Comparison of ENCODE assay signal across 8 cellular contexts in the genomic region with DNA sequence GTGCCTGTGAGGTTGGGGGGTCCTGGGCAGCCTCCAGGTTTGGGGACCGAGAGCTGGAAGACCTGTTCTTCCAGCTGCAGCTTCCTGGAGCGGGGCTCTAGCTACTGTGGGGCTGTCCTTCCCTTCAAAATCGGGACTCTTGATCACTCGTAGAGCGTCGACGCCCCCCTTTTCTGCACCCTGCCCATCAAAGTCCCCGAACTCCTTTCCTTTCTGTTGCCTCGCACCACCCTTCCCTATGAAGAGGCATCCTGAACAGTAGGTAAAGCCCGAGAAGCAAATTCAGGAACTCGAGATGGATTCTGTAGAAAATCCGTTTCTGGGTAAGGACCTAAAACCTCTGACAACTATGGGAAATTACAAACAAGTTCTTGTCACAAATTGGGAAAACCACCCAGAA. TPM values are rescaled to one million over a fixed set of nuclear protein-coding genes. Genes with fewer than 3 reads are reported as not detected.
DNase-seq lines count a peak whose midpoint lies in the region; ATAC-seq and TF ChIP-seq lines count a peak whose summit lies in the region.

No MANE protein-coding gene starts in this region.

- DNase-seq in HCT116 (ENCODE audit: low read depth, low spot score) (no peak), iPS DF 6.9 (ENCODE audit: low read depth, low spot score) (no peak), smooth muscle cell (lab: John Stamatoyannopoulos, UW; ENCODE audit: unreplicated experiment) (no peak), DMS79 (lab: John Stamatoyannopoulos, UW) (no peak), NCI-H128 (lab: John Stamatoyannopoulos, UW; ENCODE audit: unreplicated experiment) (no peak), HPDE6-E6E7 (ENCODE audit: extremely low spot score) (no peak)
- no peak for DNase-seq in activated T-helper 1 cell treated with anti-CD3 and anti-CD28 coated beads, Interleukin-12 subunit alpha, Interleukin-12 subunit beta, Interleukin-2, Interleukin-4 antibody, amounts not matched to agents 30 ng/mL and 10 ng/mL and 1 ng/mL, durations not matched to agents 14 hours and 24 hours and 36 hours (ENCODE audit: low spot score)
- no peak for DNase-seq in stimulated activated CD4-positive, alpha-beta T cell treated with anti-CD3 and anti-CD28 coated beads, Interleukin-4, amount 100 ng/mL, for 24 hours

- TF ChIP-seq RAD21 in HCT116 (IDR thresholded peaks at IDR 0.05; ENCODE audit: low read depth), result no peak

- no peaks in the 10 kb centered on the region for H3F3A ChIP-seq in smooth muscle cell (ENCODE audit: low read depth)

- H3K79me2 ChIP-seq in HCT116 (ENCODE audit: insufficient read depth, low read length), result peaks cover 44% of the 10 kb centered on the region
- H3K79me2 ChIP-seq in smooth muscle cell (ENCODE audit: low read depth), result peaks cover 51% of the 10 kb centered on the region

- H3K27ac ChIP-seq in HCT116 (ENCODE audit: low read depth, low read length), result peak overlapping the region; percentile 78
- no peak overlapping the region for H3K27ac ChIP-seq in iPS DF 6.9 (ENCODE audit: low read length)
- H3K27ac ChIP-seq in smooth muscle cell (ENCODE audit: low read depth), result peak overlapping the region; percentile 96

- H3K4me2 ChIP-seq in HCT116 (ENCODE audit: low read length) (peak overlapping the region; percentile 78), smooth muscle cell (peak overlapping the region; percentile 98)

- intact Hi-C loops in HCT116 (cut with micrococcal nuclease), result no loop called here
- intact Hi-C loops in activated T-helper 1 cell treated with anti-CD3 and anti-CD28 coated beads, Interleukin-12 subunit alpha, Interleukin-12 subunit beta, Interleukin-2, Interleukin-4 antibody, amounts not matched to agents 30 ng/mL and 10 ng/mL and 1 ng/mL, durations not matched to agents 14 hours and 24 hours and 36 hours (cut with micrococcal nuclease), result loop anchor here (1.0 to 5.0 kb wide), 10 partner anchors 52 to 664 kb away; a partner anchor contains a TSS

- no peaks in the 10 kb centered on the region for H3K36me3 ChIP-seq in HCT116 (ENCODE audit: control insufficient read depth in 1 of 2, insufficient read depth in 2 of 2, low read length in 2 of 2)
- H3K36me3 ChIP-seq in iPS DF 6.9 (ENCODE audit: control insufficient read depth, insufficient read depth, low read length), result no peaks in the 10 kb centered on the region
- H3K36me3 ChIP-seq in smooth muscle cell (ENCODE audit: low read depth), result no peaks in the 10 kb centered on the region

- peaks cover 23% of the 10 kb centered on the region for H3K4me1 Mint-ChIP-seq in activated T-helper 1 cell treated with anti-CD3 and anti-CD28 coated beads, Interleukin-12 subunit alpha, Interleukin-12 subunit beta, Interleukin-2, Interleukin-4 antibody, amounts not matched to agents 30 ng/mL and 10 ng/mL and 1 ng/mL, durations not matched to agents 14 hours and 24 hours and 36 hours (ENCODE audit: low read depth)

- BruUV-seq in HCT116 (replicated peaks; lab: Mats Ljungman, UMichigan), result TSS peak; percentile 43

- RAD21 ChIA-PET in HCT116 (lab: Charles Lee; ENCODE audit: low non-redundant PET in 1 of 2, low total read pairs in 2 of 2, uncharacterized antibody in 2 of 2, unreplicated experiment in 2 of 2), result interaction anchor here in 1 of 2 experiments (0.6 to 1.3 kb wide), 2 partner anchors 18 to 117 kb away, joined by 3 to 8 read pairs; no protein-coding TSS in a partner anchor

- H3K4me1 ChIP-seq in HCT116 (ENCODE audit: control insufficient read depth in 1 of 2, insufficient read depth in 2 of 2, low read length in 2 of 2), result peaks cover 6 to 22% of the 10 kb centered on the region in 2 experiments; a peak in 3 of 4 replicates
- no peaks in the 10 kb centered on the region for H3K4me1 ChIP-seq in iPS DF 6.9 (ENCODE audit: control insufficient read depth, insufficient read depth, low read length)
- peaks cover 6% of the 10 kb centered on the region for H3K4me1 ChIP-seq in smooth muscle cell (ENCODE audit: low read depth)

- peak overlapping the region; percentile 92 for H3K4me3 Mint-ChIP-seq in activated T-helper 1 cell treated with anti-CD3 and anti-CD28 coated beads, Interleukin-12 subunit alpha, Interleukin-12 subunit beta, Interleukin-2, Interleukin-4 antibody, amounts not matched to agents 30 ng/mL and 10 ng/mL and 1 ng/mL, durations not matched to agents 14 hours and 24 hours and 36 hours

- H3K9me3 ChIP-seq in HCT116 (ENCODE audit: control insufficient read depth in 1 of 2, insufficient read depth in 1 of 2, low read depth in 1 of 2, low read length in 2 of 2) (no peaks in the 10 kb centered on the region), iPS DF 6.9 (ENCODE audit: control insufficient read depth, insufficient read depth, low read length) (no peaks in the 10 kb centered on the region), smooth muscle cell (replicated peaks; ENCODE audit: low read depth) (no peaks in the 10 kb centered on the region)

- POLR2A ChIA-PET in HCT116 (lab: Charles Lee), result interaction anchor here (0.8 to 1.5 kb wide), 4 partner anchors 16 to 325 kb away, joined by 3 to 7 read pairs (median 4); a partner anchor contains a TSS

- H3K9me2 ChIP-seq in HCT116 (ENCODE audit: insufficient read depth), result no peaks in the 10 kb centered on the region

- no CpG with 5 or more reads among the region's 12 CpGs for WGBS in iPS DF 6.9 (ENCODE audit: insufficient coverage, insufficient read length)
- WGBS in smooth muscle cell (ENCODE audit: low lambda C conversion rate), result 3% methylated on average over 12 of the region's 12 CpGs

- no peak for TF ChIP-seq CTCF in HCT116 (IDR thresholded peaks at IDR 0.05 in 2 of 3, conservative IDR thresholded peaks at IDR 0.05 in 1 of 3; ENCODE audit: borderline replicate concordance in 1 of 3, insufficient read depth in 1 of 3, low read depth in 2 of 3, low read length in 2 of 3)
- no peak for TF ChIP-seq CTCF in smooth muscle cell (IDR thresholded peaks at IDR 0.05; ENCODE audit: borderline replicate concordance, insufficient read depth, poor library complexity, severe bottlenecking)

- TF ChIP-seq POLR2A in HCT116 (IDR thresholded peaks at IDR 0.05; ENCODE audit: borderline replicate concordance, extremely low read depth, insufficient read depth, insufficient read length), result no peak

- CTCF ChIA-PET in HCT116 (lab: Charles Lee), result interaction anchor here (0.7 to 1.4 kb wide), 4 partner anchors 16 to 325 kb away, joined by 3 to 6 read pairs (median 4); no protein-coding TSS in a partner anchor

- H3K4me3 ChIP-seq in HCT116 (replicated peaks in 1 of 2; ENCODE audit: low read depth in 1 of 2, low read length in 2 of 2) (peak overlapping the region; percentile 73 to 86), iPS DF 6.9 (ENCODE audit: low read length) (peak overlapping the region; percentile 59), smooth muscle cell (peak overlapping the region; percentile 98)

- no peaks in the 10 kb centered on the region for H3K27me3 Mint-ChIP-seq in activated T-helper 1 cell treated with anti-CD3 and anti-CD28 coated beads, Interleukin-12 subunit alpha, Interleukin-12 subunit beta, Interleukin-2, Interleukin-4 antibody, amounts not matched to agents 30 ng/mL and 10 ng/mL and 1 ng/mL, durations not matched to agents 14 hours and 24 hours and 36 hours (ENCODE audit: insufficient read depth)

- no peak for ATAC-seq in HCT116

- no peaks in the 10 kb centered on the region for H4K20me1 ChIP-seq in HCT116 (ENCODE audit: insufficient read depth)
- peaks cover 40% of the 10 kb centered on the region for H4K20me1 ChIP-seq in smooth muscle cell (ENCODE audit: low read depth)

- H3K9ac ChIP-seq in HCT116 (ENCODE audit: low read length) (peak overlapping the region; percentile 79), smooth muscle cell (ENCODE audit: low read depth) (peak overlapping the region; percentile 98)

- H3K27me3 ChIP-seq in HCT116 (ENCODE audit: insufficient read depth, low read length) (no peaks in the 10 kb centered on the region), iPS DF 6.9 (ENCODE audit: control insufficient read depth, insufficient read depth, low read length) (no peaks in the 10 kb centered on the region), smooth muscle cell (ENCODE audit: low read depth) (no peaks in the 10 kb centered on the region)

- H3K36me3 Mint-ChIP-seq in activated T-helper 1 cell treated with anti-CD3 and anti-CD28 coated beads, Interleukin-12 subunit alpha, Interleukin-12 subunit beta, Interleukin-2, Interleukin-4 antibody, amounts not matched to agents 30 ng/mL and 10 ng/mL and 1 ng/mL, durations not matched to agents 14 hours and 24 hours and 36 hours (ENCODE audit: low read depth), result no peaks in the 10 kb centered on the region

- peak overlapping the region; percentile 89 for H3K27ac Mint-ChIP-seq in activated T-helper 1 cell treated with anti-CD3 and anti-CD28 coated beads, Interleukin-12 subunit alpha, Interleukin-12 subunit beta, Interleukin-2, Interleukin-4 antibody, amounts not matched to agents 30 ng/mL and 10 ng/mL and 1 ng/mL, durations not matched to agents 14 hours and 24 hours and 36 hours

- no peaks in the 10 kb centered on the region for H3K9me3 Mint-ChIP-seq in activated T-helper 1 cell treated with anti-CD3 and anti-CD28 coated beads, Interleukin-12 subunit alpha, Interleukin-12 subunit beta, Interleukin-2, Interleukin-4 antibody, amounts not matched to agents 30 ng/mL and 10 ng/mL and 1 ng/mL, durations not matched to agents 14 hours and 24 hours and 36 hours

- H2AFZ ChIP-seq in HCT116 (ENCODE audit: low read depth, low read length, poor library complexity, severe bottlenecking) (no peak overlapping the region), smooth muscle cell (ENCODE audit: low read depth) (peak overlapping the region; percentile 94)

TF ChIP-seq in HCT116, 20 proteins besides CTCF, POLR2A, EP300 and RAD21 (continues in another document):
- TF ChIP-seq EZH2 (IDR thresholded peaks at IDR 0.05), result no peak
- no peak for TF ChIP-seq POLR2AphosphoS5 (IDR thresholded peaks at IDR 0.05; ENCODE audit: low read depth, low read length)
- no peak for TF ChIP-seq ELF1 (IDR thresholded peaks at IDR 0.05; ENCODE audit: borderline replicate concordance, low read depth)
- TF ChIP-seq, protein P1, sequence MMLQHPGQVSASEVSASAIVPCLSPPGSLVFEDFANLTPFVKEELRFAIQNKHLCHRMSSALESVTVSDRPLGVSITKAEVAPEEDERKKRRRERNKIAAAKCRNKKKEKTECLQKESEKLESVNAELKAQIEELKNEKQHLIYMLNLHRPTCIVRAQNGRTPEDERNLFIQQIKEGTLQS (IDR thresholded peaks at IDR 0.05), result no peak

RNA-seq across cellular contexts. Expression of a gene that starts 0.5 kb away (rescaled TPM):
- 101 TPM for total RNA-seq in HCT116 (2021; ENCODE audit: unreplicated experiment)
- 51.5 and 54.3 TPM in 2 replicates for polyA plus RNA-seq in HCT116 (2012)
- 43.5 and 55.2 TPM in 2 replicates for total RNA-seq in activated T-helper 1 cell treated with anti-CD3 and anti-CD28 coated beads, Interleukin-12 subunit alpha, Interleukin-12 subunit beta, Interleukin-2, Interleukin-4 antibody, amounts not matched to agents 30 ng/mL and 10 ng/mL and 1 ng/mL, durations not matched to agents 14 hours and 24 hours and 36 hours
- total RNA-seq in smooth muscle cell, result 89.5 and 142 TPM in 2 replicates
- polyA plus RNA-seq in smooth muscle cell, result 22.1 and 28.0 TPM in 2 replicates

RNA-seq across cellular contexts. Expression of a gene that starts 1.0 kb away (rescaled TPM):
- total RNA-seq in HCT116 (2021; ENCODE audit: unreplicated experiment) (not detected), smooth muscle cell (0.04 TPM in 1 of 2 replicates, not detected in the other)
- not detected in 2 replicates for polyA plus RNA-seq in HCT116 (2012)
- total RNA-seq in activated T-helper 1 cell treated with anti-CD3 and anti-CD28 coated beads, Interleukin-12 subunit alpha, Interleukin-12 subunit beta, Interleukin-2, Interleukin-4 antibody, amounts not matched to agents 30 ng/mL and 10 ng/mL and 1 ng/mL, durations not matched to agents 14 hours and 24 hours and 36 hours, result not detected in 2 replicates
- 0.22 TPM in 1 of 2 replicates, not detected in the other for polyA plus RNA-seq in smooth muscle cell
